ENCODE assay signal across 12 cellular contexts in genomic region chr12:78441737-78442453, GRCh38.
DNase-seq lines count a peak whose midpoint lies in the region; ATAC-seq and TF ChIP-seq lines count a peak whose summit lies in the region.
"Had no signal": no experiment of that assay in that cellular context is flagged by ENCODE, and none has a peak within 500 bp of the region (broad histone marks: within the 10 kb centered on the region; RNA-seq: fewer than 3 reads in every experiment).

No MANE protein-coding gene starts in this region.

- H3K27me3 ChIP-seq in brain microvascular endothelial cell (replicated peaks) (no peaks in the 10 kb centered on the region), right lobe of liver (no peaks in the 10 kb centered on the region)

- no peak overlapping the region for H3K27ac ChIP-seq in OCI-LY7 (ENCODE audit: low read depth, low read length, poor library complexity, severe bottlenecking)
- no peak overlapping the region for H3K27ac ChIP-seq in brain microvascular endothelial cell
- H3K27ac ChIP-seq in right lobe of liver: no peak overlapping the region

- H3K4me2 ChIP-seq in OCI-LY7 (ENCODE audit: low read length): no peak overlapping the region

- POLR2A ChIA-PET in OCI-LY7 (lab: Charles Lee): no interaction called here

- no peaks in the 10 kb centered on the region for H4K20me1 ChIP-seq in OCI-LY7 (ENCODE audit: insufficient read depth, low read length)

- no peaks in the 10 kb centered on the region for H3K79me2 ChIP-seq in OCI-LY7 (ENCODE audit: insufficient read depth, low read depth, low read length)

- DNase-seq in EL (peak; percentile 1), OCI-LY7 (ENCODE audit: low spot score) (no peak), brain microvascular endothelial cell (peak; percentile 3), omental fat pad (ENCODE audit: low spot score) (no peak), right lobe of liver (no peak), NCI-H2029 (lab: John Stamatoyannopoulos, UW) (no peak)
- DNase-seq in effector CD8-positive, alpha-beta T cell (lab: John Stamatoyannopoulos, UW): no peak
- DNase-seq: C1 segment of cervical spinal cord, NCI-H1105, NCI-H2081 treated with DMSO at 0.1 percent for 48 hours, SHP77 had no signal

- no peak for TF ChIP-seq POLR2A in right lobe of liver (IDR thresholded peaks at IDR 0.05)

- H3K4me3 ChIP-seq in OCI-LY7 (ENCODE audit: low read depth, low read length, poor library complexity, severe bottlenecking): no peak overlapping the region
- no peak overlapping the region for H3K4me3 ChIP-seq in brain microvascular endothelial cell (ENCODE audit: low read depth, low read length)
- no peak overlapping the region for H3K4me3 ChIP-seq in right lobe of liver

- WGBS in right lobe of liver (ENCODE audit: insufficient coverage, low coverage, low lambda C conversion rate, missing lambda C conversion rate): 37% methylated on average over 3 of the region's 3 CpGs

- CTCF ChIA-PET in OCI-LY7 (lab: Charles Lee; ENCODE audit: unreplicated experiment): no interaction called here

- H3K9me3 ChIP-seq in OCI-LY7 (ENCODE audit: low read length): peaks cover 20% of the 10 kb centered on the region; the same call in 1 of the 2 replicates
- no peaks in the 10 kb centered on the region for H3K9me3 ChIP-seq in right lobe of liver

- ATAC-seq in omental fat pad (ENCODE audit: low FRiP score) (peak; percentile 48), HG03039 (IDR thresholded peaks at IDR 0.05; ENCODE audit: unreplicated experiment) (no peak), right lobe of liver (no peak)

- BruUV-seq in OCI-LY7 (replicated peaks; lab: Mats Ljungman, UMichigan): no TSS peak

- peak overlapping the region; percentile 65; the same call in 1 of the 2 replicates for H2AFZ ChIP-seq in OCI-LY7 (ENCODE audit: low read length)

- no peaks in the 10 kb centered on the region for H3K9me2 ChIP-seq in OCI-LY7 (ENCODE audit: insufficient read depth, low read length)

- H3K36me3 ChIP-seq in OCI-LY7 (ENCODE audit: insufficient read depth, low read length) (no peaks in the 10 kb centered on the region; the same call in 1 of the 2 replicates), brain microvascular endothelial cell (replicated peaks) (no peaks in the 10 kb centered on the region), right lobe of liver (no peaks in the 10 kb centered on the region)

- H3K4me1 ChIP-seq in OCI-LY7 (ENCODE audit: insufficient read depth, low read length, poor library complexity, severe bottlenecking) (no peaks in the 10 kb centered on the region), right lobe of liver (no peaks in the 10 kb centered on the region)

- TF ChIP-seq CTCF in OCI-LY7 (conservative IDR thresholded peaks at IDR 0.05; ENCODE audit: low read length): no peak
- no peak for TF ChIP-seq CTCF in brain microvascular endothelial cell (IDR thresholded peaks at IDR 0.05; ENCODE audit: low read depth, low read length, missing control alignments)
- no peak for TF ChIP-seq CTCF in omental fat pad (IDR thresholded peaks at IDR 0.05)
- no peak for TF ChIP-seq CTCF in right lobe of liver (IDR thresholded peaks at IDR 0.05)

- in situ Hi-C loops in brain microvascular endothelial cell (cut with HindIII; ENCODE audit: low pct_ligation_motif_present, low sequenced_read_pairs): no loop called here

- intact Hi-C loops in OCI-LY7 (cut with micrococcal nuclease; ENCODE audit: unreplicated experiment) (no loop called here), right lobe of liver (cut with DNase I) (no loop called here)

Comparison
In these comparisons a context has a peak if more than half of its experiments do, and no peak if none do; other contexts are left out.
1. DNase-seq: peak in EL (single experiment) and brain microvascular endothelial cell (single experiment); none in OCI-LY7 (single experiment), omental fat pad (single experiment), effector CD8-positive, alpha-beta T cell (single experiment), right lobe of liver (0 of 3) and NCI-H2029 (single experiment).